In the genomic region with DNA sequence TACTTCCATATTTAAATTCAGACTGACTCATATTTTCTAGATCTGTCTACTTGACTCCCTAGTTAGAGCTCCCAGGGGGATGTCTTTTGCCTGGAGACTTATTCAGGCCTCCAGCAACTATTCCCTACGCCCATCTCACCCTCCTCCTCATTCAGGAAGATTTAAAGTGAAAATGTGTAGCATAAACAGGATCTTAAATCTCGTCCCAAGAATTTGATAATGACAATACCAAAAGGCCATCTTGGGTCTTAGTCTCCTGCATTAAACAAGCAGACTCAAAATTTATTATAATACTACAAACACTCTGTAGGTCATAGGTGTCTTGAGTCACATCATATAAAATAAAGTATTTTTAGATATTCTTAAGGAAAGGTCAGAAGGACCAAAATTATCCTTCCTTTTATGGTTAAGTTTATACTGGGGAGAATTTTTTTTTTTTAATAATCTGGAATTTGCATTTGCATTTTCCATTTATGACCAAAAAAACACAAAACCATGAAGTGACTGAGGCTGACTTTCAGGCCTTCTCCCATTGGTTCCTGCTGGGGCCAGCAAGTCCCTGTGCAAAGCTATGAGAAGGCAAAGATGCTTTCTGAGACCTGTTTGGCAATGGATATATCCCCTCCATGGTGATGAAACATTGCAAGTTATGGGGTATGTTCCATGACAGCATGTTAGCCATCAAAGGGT, we compare ENCODE assay signal across 19 cellular contexts.
DNase-seq lines count a peak whose midpoint lies in the region; ATAC-seq, FAIRE-seq and TF ChIP-seq lines count a peak whose summit lies in the region.
"Had no signal": no experiment of that assay in that cellular context is flagged by ENCODE, and none has a peak within 500 bp of the region (broad histone marks: within the 10 kb centered on the region; RNA-seq: fewer than 3 reads in every experiment).

No MANE protein-coding gene starts in this region.

- H3K27ac ChIP-seq in mammary epithelial cell (ENCODE audit: insufficient read depth, low read depth, low read length): no peak overlapping the region
- H3K27ac ChIP-seq: PC-9, SJCRH30 had no signal

- WGBS in mammary epithelial cell (ENCODE audit: low coverage, missing lambda C conversion rate): 81% methylated on average over 2 of the region's 2 CpGs

- no peak for ATAC-seq in HG03439 (IDR thresholded peaks at IDR 0.05; ENCODE audit: unreplicated experiment)

- peaks cover 30% of the 10 kb centered on the region for H3K4me1 Mint-ChIP-seq in chondrocyte (ENCODE audit: low read depth)
- peaks cover 50% of the 10 kb centered on the region for H3K4me1 Mint-ChIP-seq in nephron

- POLR2A ChIA-PET in AG04449 (lab: Yijun Ruan, JAX): no interaction called here

- H4K20me1 ChIP-seq in mammary epithelial cell (ENCODE audit: insufficient read depth, low read length): no peaks in the 10 kb centered on the region

- in situ Hi-C loops in mammary epithelial cell (cut with MboI; ENCODE audit: low sequenced_read_pairs in 2 of 2) (no loop called here), GM13976 (cut with MboI; ENCODE audit: low sequenced_read_pairs, unreplicated experiment) (no loop called here)

- H3K79me2 ChIP-seq in mammary epithelial cell (ENCODE audit: insufficient read depth, low read length): no peaks in the 10 kb centered on the region

- H3K9me3 Mint-ChIP-seq in chondrocyte (ENCODE audit: low read depth): no peaks in the 10 kb centered on the region
- no peaks in the 10 kb centered on the region for H3K9me3 Mint-ChIP-seq in nephron

- dilution Hi-C loops in mammary epithelial cell (cut with HindIII; ENCODE audit: low sequenced_read_pairs): no loop called here

- no peak overlapping the region for H3K9ac ChIP-seq in mammary epithelial cell (ENCODE audit: insufficient read depth, low read length)

- H3K4me2 ChIP-seq in mammary epithelial cell (ENCODE audit: insufficient read depth, low read depth, low read length): no peak overlapping the region
- H3K4me2 ChIP-seq: PC-9 had no signal

- H3K27ac Mint-ChIP-seq in chondrocyte (ENCODE audit: unreplicated experiment) (peak overlapping the region; percentile 85), nephron (peak overlapping the region; percentile 92 to 99 (median 96))

- DNase-seq in AG04449 (ENCODE audit: low read depth, low spot score) (peak; percentile 72), HTR-8/SVneo (ENCODE audit: insufficient read length, low spot score) (no peak), chondrocyte (ENCODE audit: low spot score) (no peak), mammary epithelial cell (no peak), GM13976 (ENCODE audit: low spot score) (no peak), NCI-H510A treated with DMSO at 0.1 percent for 48 hours (lab: John Stamatoyannopoulos, UW) (no peak)
- DNase-seq: C1 segment of cervical spinal cord, DMS 273 treated with DMSO at 0.1 percent for 48 hours, GF-D8, GOT3, KG1, NCI-H1417, NCI-H1930, NCI-H345, NCI-H526, PC-9, SJCRH30 had no signal

- no peaks in the 10 kb centered on the region for H3K9me3 ChIP-seq in mammary epithelial cell (replicated peaks; ENCODE audit: insufficient read depth, low read length)
- H3K9me3 ChIP-seq: SJCRH30 had no signal

- H2AFZ ChIP-seq in mammary epithelial cell (ENCODE audit: low read depth, low read length): no peak overlapping the region
- H2AFZ ChIP-seq: PC-9 had no signal

- intact Hi-C loops in mammary epithelial cell (cut with micrococcal nuclease): no loop called here

- H3K36me3 Mint-ChIP-seq in chondrocyte (ENCODE audit: low read depth) (no peaks in the 10 kb centered on the region), nephron (ENCODE audit: low read depth) (no peaks in the 10 kb centered on the region)

- H3K27me3 Mint-ChIP-seq in chondrocyte (ENCODE audit: low read depth): no peaks in the 10 kb centered on the region
- H3K27me3 Mint-ChIP-seq in nephron (ENCODE audit: low read depth): no peaks in the 10 kb centered on the region

- H3K4me3 Mint-ChIP-seq in chondrocyte (ENCODE audit: unreplicated experiment) (no peak overlapping the region), nephron (peak overlapping the region in 1 of 3 experiments; percentile 33)

- H3K27me3 ChIP-seq in mammary epithelial cell (ENCODE audit: insufficient read depth, low read length): no peaks in the 10 kb centered on the region
- H3K27me3 ChIP-seq: SJCRH30 had no signal

- H3K4me1 ChIP-seq in mammary epithelial cell (ENCODE audit: insufficient read depth, low read length): no peaks in the 10 kb centered on the region
- H3K4me1 ChIP-seq: SJCRH30 had no signal

- no peak overlapping the region for H3K4me3 ChIP-seq in AG04449 (ENCODE audit: low read depth, low read length)
- H3K4me3 ChIP-seq in mammary epithelial cell (replicated peaks in 1 of 3; ENCODE audit: insufficient read depth in 1 of 3, low read depth in 2 of 3, low read length in 3 of 3): no peak overlapping the region
- H3K4me3 ChIP-seq: PC-9, SJCRH30 had no signal

- FAIRE-seq in HTR-8/SVneo (lab: Jason Lieb, UNC): peak; percentile 80

- no peaks in the 10 kb centered on the region for H3K36me3 ChIP-seq in mammary epithelial cell (ENCODE audit: insufficient read depth, low read length)
- H3K36me3 ChIP-seq: SJCRH30 had no signal

- TF ChIP-seq CTCF in AG04449 (IDR thresholded peaks at IDR 0.05; ENCODE audit: insufficient read depth, low read length, missing control alignments) (no peak), chondrocyte (IDR thresholded peaks at IDR 0.05) (no peak), nephron (IDR thresholded peaks at IDR 0.05; ENCODE audit: unreplicated experiment in 3 of 3) (no peak), mammary epithelial cell (conservative IDR thresholded peaks at IDR 0.05 in 1 of 2, IDR thresholded peaks at IDR 0.05 in 1 of 2; ENCODE audit: extremely low read depth in 1 of 2, insufficient read depth in 1 of 2, low read depth in 1 of 2, low read length in 2 of 2) (no peak), GM13976 (IDR thresholded peaks at IDR 0.05; ENCODE audit: borderline replicate concordance, control extremely low read depth, extremely low read depth, insufficient read depth, missing control alignments) (no peak)

- no TSS peak for BruUV-seq in mammary epithelial cell (replicated peaks; lab: Mats Ljungman, UMichigan)

- CTCF ChIA-PET in AG04449 (lab: Yijun Ruan, JAX) (interaction anchor here (0.9 kb wide), 1 partner anchor 9 kb away, joined by 3 read pairs; no protein-coding TSS in a partner anchor), mammary epithelial cell (lab: Charles Lee; ENCODE audit: low non-redundant PET) (no interaction called here)
